9 cellular contexts compared by ENCODE assay signal in the genomic region with DNA sequence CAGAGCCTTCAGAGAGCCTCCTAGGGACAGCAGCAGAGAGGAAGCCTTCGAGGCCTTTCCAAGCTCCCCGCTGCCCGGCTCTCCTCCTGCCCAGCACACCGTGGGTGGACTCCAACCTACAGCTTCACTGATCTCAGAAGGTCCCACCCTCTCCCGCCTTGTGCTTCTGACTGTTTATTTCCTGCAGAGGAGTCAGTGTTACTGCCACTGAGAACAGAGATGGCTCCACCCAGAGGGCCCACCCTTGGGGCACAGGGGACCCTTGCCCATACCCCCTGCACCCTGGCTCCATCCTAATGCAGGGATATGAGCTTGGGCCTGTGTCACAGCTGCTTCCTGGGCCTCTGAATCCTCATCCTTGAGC. TPM values are rescaled to one million over a fixed set of nuclear protein-coding genes. Genes with fewer than 3 reads are reported as not detected.
A peak's percentile ranks its signal among the peaks of the same experiment; 100 is the strongest.
DNase-seq lines count a peak whose midpoint lies in the region; ATAC-seq and TF ChIP-seq lines count a peak whose summit lies in the region.
"Had no signal": no experiment of that assay in that cellular context is flagged by ENCODE, and none has a peak within 500 bp of the region (broad histone marks: within the 10 kb centered on the region; RNA-seq: fewer than 3 reads in every experiment).

No MANE protein-coding gene starts in this region.

- no peak overlapping the region for H4K8ac ChIP-seq in H9 (replicated peaks; ENCODE audit: insufficient read length, low read depth, low read length)

- H2AK5ac ChIP-seq in H9 (ENCODE audit: insufficient read length, low read length): no peak overlapping the region

- no peak overlapping the region for H4K91ac ChIP-seq in H9 (ENCODE audit: insufficient read length, low read depth, low read length)

- H3K36me3 Mint-ChIP-seq in H9 (ENCODE audit: insufficient read depth in 1 of 3, low read depth in 3 of 3): no peaks in the 10 kb centered on the region; a peak in 1 of 7 replicates

- H3K56ac ChIP-seq in H9 (ENCODE audit: insufficient read length, low read depth, low read length): no peak overlapping the region

- no peak overlapping the region for H4K5ac ChIP-seq in H9 (ENCODE audit: insufficient read length, low read depth, low read length)

- no peak overlapping the region for H2BK5ac ChIP-seq in H9 (ENCODE audit: insufficient read length, low read length)

- H3K27ac ChIP-seq in H9 (ENCODE audit: insufficient read length, low read depth, low read length): no peak overlapping the region

- peaks cover 57 to 72% of the 10 kb centered on the region in 2 experiments for H3K4me1 Mint-ChIP-seq in H9

- no peaks in the 10 kb centered on the region; the same call in 1 of the 2 replicates for H3K27me3 Mint-ChIP-seq in H9 (ENCODE audit: low read depth)

- no peak overlapping the region for H2AFZ ChIP-seq in H9 (ENCODE audit: low read length)

- no peak overlapping the region for H3T11ph ChIP-seq in H9 (ENCODE audit: low read length)

- H3K79me2 ChIP-seq in H9 (ENCODE audit: insufficient read depth, low read length): no peaks in the 10 kb centered on the region

- H3K4ac ChIP-seq in H9 (ENCODE audit: low read depth, low read length): no peak overlapping the region

- no peaks in the 10 kb centered on the region for H3K9me3 ChIP-seq in H9 (ENCODE audit: control insufficient read depth, low read depth, low read length)

- H3K4me2 ChIP-seq in H9 (ENCODE audit: insufficient read depth, insufficient read length, low read length): no peak overlapping the region

- no peaks in the 10 kb centered on the region for H3K23me2 ChIP-seq in H9 (ENCODE audit: insufficient read length, low read depth, low read length, poor library complexity, severe bottlenecking)

- no peaks in the 10 kb centered on the region for H4K20me1 ChIP-seq in H9 (ENCODE audit: control insufficient read depth, insufficient read depth, insufficient read length)

- H2BK20ac ChIP-seq in H9 (ENCODE audit: low read depth, low read length, poor library complexity, severe bottlenecking): no peak overlapping the region

- H2BK12ac ChIP-seq in H9 (ENCODE audit: insufficient read length, low read depth, low read length): no peak overlapping the region

- intact Hi-C loops in left ventricle myocardium superior (cut with micrococcal nuclease): no loop called here

- ATAC-seq in left ventricle myocardium superior (peak; percentile 2), HG03460 (IDR thresholded peaks at IDR 0.05; ENCODE audit: unreplicated experiment) (no peak)

- H3K23ac ChIP-seq in H9 (ENCODE audit: insufficient read length, low read depth, low read length): no peak overlapping the region

- peaks cover 18% of the 10 kb centered on the region; the same call in 1 of the 2 replicates for H3K4me1 ChIP-seq in H9 (ENCODE audit: insufficient read depth, low read length)

- TF ChIP-seq CTCF in H9 (conservative IDR thresholded peaks at IDR 0.05): no peak

- no peak overlapping the region; a peak in 1 of 7 replicates for H3K27ac Mint-ChIP-seq in H9

- H3K4me3 Mint-ChIP-seq in H9: no peak overlapping the region

- H2BK120ac ChIP-seq in H9 (ENCODE audit: low read depth, low read length, poor library complexity, severe bottlenecking): no peak overlapping the region

- no peak for DNase-seq in H9
- DNase-seq in activated T-cell treated with anti-CD3 and anti-CD28 coated beads, Interleukin-2, amount 50 U/mL, for 1 hour: peak; percentile 41
- DNase-seq in left ventricle myocardium superior: no peak
- peak; percentile 38 to 47 for DNase-seq in stimulated activated CD4-positive, alpha-beta T cell treated with anti-CD3 and anti-CD28 coated beads, Interleukin-2, amount 100 ng/mL, for 24 hours
- DNase-seq in middle frontal gyrus (ENCODE audit: extremely low spot score, low spot score): no peak
- no peak for DNase-seq in OCI-M1 (lab: John Stamatoyannopoulos, UW)
- DNase-seq in DMS 273 (lab: John Stamatoyannopoulos, UW; ENCODE audit: unreplicated experiment): no peak
- DNase-seq: SW 1271 had no signal

- H3K14ac ChIP-seq in H9 (ENCODE audit: insufficient read depth, low read length): 0 out of 2 replicates have a peak overlapping the region, but pooled peaks have one; percentile 9

- no peak overlapping the region for H2BK15ac ChIP-seq in H9 (ENCODE audit: low read depth, low read length)

- peaks cover 2% of the 10 kb centered on the region in 2 experiments; a peak in 2 of 5 replicates for H3K9me3 Mint-ChIP-seq in H9

- WGBS in H9 (ENCODE audit: extremely low coverage, insufficient read length, low lambda C conversion rate): no CpG with 5 or more reads among the region's 5 CpGs

- no peak overlapping the region for H3K18ac ChIP-seq in H9 (ENCODE audit: insufficient read length, low read depth, low read length)

- no peaks in the 10 kb centered on the region for H3K27me3 ChIP-seq in H9 (ENCODE audit: insufficient read depth, low read length)

- H3K9ac ChIP-seq in H9 (ENCODE audit: extremely low read depth, insufficient read length, low read length): no peak overlapping the region

- no peaks in the 10 kb centered on the region for H3K79me1 ChIP-seq in H9 (ENCODE audit: insufficient read depth, low read depth, low read length, poor library complexity, severe bottlenecking)

RNA-seq across cellular contexts. Expression of gene TOB1, which starts 52.8 kb away (rescaled TPM):
- total RNA-seq in H9 (2021) (31.2 and 31.6 TPM in 2 replicates), left ventricle myocardium superior (107 TPM)

Comparison
In these comparisons a context has a peak if more than half of its experiments do, and no peak if none do; other contexts are left out.
1. DNase-seq: peak in activated T-cell treated with anti-CD3 and anti-CD28 coated beads, Interleukin-2, amount 50 U/mL, for 1 hour (single experiment) and stimulated activated CD4-positive, alpha-beta T cell treated with anti-CD3 and anti-CD28 coated beads, Interleukin-2, amount 100 ng/mL, for 24 hours (2 of 2); none in H9 (single experiment), left ventricle myocardium superior (single experiment), middle frontal gyrus (single experiment), OCI-M1 (single experiment) and DMS 273 (single experiment).